ENCODE assay signal across 8 cellular contexts in genomic region chr7:24576171-24577052, GRCh38. TPM values are rescaled to one million over a fixed set of nuclear protein-coding genes. Genes with fewer than 3 reads are reported as not detected.
A peak's percentile ranks its signal among the peaks of the same experiment; 100 is the strongest.
DNase-seq lines count a peak whose midpoint lies in the region; TF ChIP-seq lines count a peak whose summit lies in the region.

No MANE protein-coding gene starts in this region.

- no peak overlapping the region for H3K27ac Mint-ChIP-seq in activated naive CD8-positive, alpha-beta T cell
- no peak overlapping the region for H3K27ac Mint-ChIP-seq in activated naive CD8-positive, alpha-beta T cell treated with anti-CD3 and anti-CD28 coated beads for 36 hours

- DNase-seq in activated naive CD8-positive, alpha-beta T cell treated with anti-CD3 and anti-CD28 coated beads for 36 hours: no peak
- peak; percentile 82 for DNase-seq in HCEC 1CT
- DNase-seq in NCI-H1092 (lab: John Stamatoyannopoulos, UW): peak; percentile 37
- DNase-seq in SKM-1 treated with dmso at 0.1 percent for 144 hours (lab: John Stamatoyannopoulos, UW; ENCODE audit: unreplicated experiment): peak; percentile 70
- DNase-seq in fibroblast of mammary gland (ENCODE audit: low read depth): peak; percentile 83
- peak; percentile 79 for DNase-seq in pons (ENCODE audit: low spot score)
- no peak for DNase-seq in ovary

- no peaks in the 10 kb centered on the region for H3K27me3 Mint-ChIP-seq in activated naive CD8-positive, alpha-beta T cell
- H3K27me3 Mint-ChIP-seq in activated naive CD8-positive, alpha-beta T cell treated with anti-CD3 and anti-CD28 coated beads for 36 hours: peaks cover 6% of the 10 kb centered on the region

- no peaks in the 10 kb centered on the region for H3K9me3 ChIP-seq in ovary

- H3K27me3 ChIP-seq in ovary: no peaks in the 10 kb centered on the region

- no peaks in the 10 kb centered on the region for H3K36me3 Mint-ChIP-seq in activated naive CD8-positive, alpha-beta T cell
- H3K36me3 Mint-ChIP-seq in activated naive CD8-positive, alpha-beta T cell treated with anti-CD3 and anti-CD28 coated beads for 36 hours: no peaks in the 10 kb centered on the region

- no peak for TF ChIP-seq POLR2A in ovary (IDR thresholded peaks at IDR 0.05)

- no peak overlapping the region for H3K27ac ChIP-seq in ovary

- TF ChIP-seq EP300 in ovary (IDR thresholded peaks at IDR 0.05): no peak

- H3K4me1 Mint-ChIP-seq in activated naive CD8-positive, alpha-beta T cell (ENCODE audit: low read depth): peaks cover 56% of the 10 kb centered on the region
- H3K4me1 Mint-ChIP-seq in activated naive CD8-positive, alpha-beta T cell treated with anti-CD3 and anti-CD28 coated beads for 36 hours: peaks cover 57% of the 10 kb centered on the region

- 27 to 39% (median 33%) methylated on average over 2 of the region's 2 CpGs for WGBS in ovary, 3 donors

- intact Hi-C loops in ovary (cut with DNase I): loop anchor here in 1 of 4 donors (10.0 kb wide), 1 partner anchor 78 kb away; no protein-coding TSS in a partner anchor

- H3K4me3 Mint-ChIP-seq in activated naive CD8-positive, alpha-beta T cell: peak overlapping the region; percentile 44
- no peak overlapping the region for H3K4me3 Mint-ChIP-seq in activated naive CD8-positive, alpha-beta T cell treated with anti-CD3 and anti-CD28 coated beads for 36 hours

- no peaks in the 10 kb centered on the region for H3K4me1 ChIP-seq in ovary (ENCODE audit: insufficient read depth)

- peak; percentile 79 for TF ChIP-seq CTCF in fibroblast of mammary gland (conservative IDR thresholded peaks at IDR 0.05; ENCODE audit: control insufficient read depth, insufficient read depth, low read depth, low read length)
- TF ChIP-seq CTCF in ovary (IDR thresholded peaks at IDR 0.05): peak in 1 of 3 donors; percentile 27

- no peaks in the 10 kb centered on the region for H3K36me3 ChIP-seq in ovary

- H3K4me3 ChIP-seq in fibroblast of mammary gland (ENCODE audit: control insufficient read depth, low read depth, low read length): no peak overlapping the region
- no peak overlapping the region for H3K4me3 ChIP-seq in ovary

- H3K9me3 Mint-ChIP-seq in activated naive CD8-positive, alpha-beta T cell (ENCODE audit: low read depth): no peaks in the 10 kb centered on the region
- no peaks in the 10 kb centered on the region for H3K9me3 Mint-ChIP-seq in activated naive CD8-positive, alpha-beta T cell treated with anti-CD3 and anti-CD28 coated beads for 36 hours

RNA-seq across cellular contexts. Expression of gene PALS2, which starts 3.2 kb away (rescaled TPM):
- total RNA-seq in activated naive CD8-positive, alpha-beta T cell treated with anti-CD3 and anti-CD28 coated beads for 36 hours: 10 to 100 TPM; 38.5 to 40.9 TPM
- 100 to 1,000 TPM in 3 of 7 donors, 10 to 100 TPM in 4; 42.5 to 271 (median 95.5) TPM for total RNA-seq in ovary
- polyA plus RNA-seq in ovary: 1 to 10 TPM; 4.9 to 10.0 TPM

Comparison
In these comparisons a context has a peak if more than half of its experiments do, and no peak if none do; other contexts are left out.
1. DNase-seq: peak in HCEC 1CT (single experiment), NCI-H1092 (single experiment), SKM-1 treated with dmso at 0.1 percent for 144 hours (single experiment), fibroblast of mammary gland (single experiment) and pons (single experiment); none in activated naive CD8-positive, alpha-beta T cell treated with anti-CD3 and anti-CD28 coated beads for 36 hours (single experiment) and ovary (0 of 5).